ENCODE assay signal across 11 cellular contexts in the genomic region with DNA sequence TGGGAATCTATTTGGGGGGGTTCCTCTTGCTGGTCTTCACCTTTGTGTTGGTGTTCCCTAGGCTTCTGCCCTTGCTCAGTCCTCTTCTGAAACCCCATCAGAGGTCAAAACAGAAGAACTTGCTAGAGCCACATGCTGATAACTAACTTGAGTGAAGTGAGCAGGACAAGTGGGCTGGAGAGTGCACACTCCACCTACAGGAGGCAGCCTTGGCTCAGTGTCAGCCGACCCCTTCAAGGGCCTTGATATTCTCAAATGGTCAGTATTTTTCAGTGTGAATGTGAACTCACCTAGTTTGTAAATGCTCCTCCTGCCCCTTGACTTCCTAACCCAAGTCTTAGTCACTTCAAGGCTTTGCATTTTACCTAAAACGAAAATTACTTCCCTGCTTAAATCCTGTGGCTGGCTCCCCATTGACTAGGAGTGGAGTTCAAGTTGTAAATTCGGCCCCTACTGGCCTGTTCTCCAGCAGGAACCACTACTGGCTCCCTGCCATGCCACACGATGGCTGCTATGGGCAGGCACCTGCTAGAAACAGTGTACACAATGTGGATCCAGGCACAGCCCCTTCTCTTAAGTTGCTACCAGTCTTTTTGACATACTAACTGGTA. TPM values are rescaled to one million over a fixed set of nuclear protein-coding genes. Genes with fewer than 3 reads are reported as not detected.
DNase-seq lines count a peak whose midpoint lies in the region; TF ChIP-seq lines count a peak whose summit lies in the region.
"Had no signal": no experiment of that assay in that cellular context is flagged by ENCODE, and none has a peak within 500 bp of the region (broad histone marks: within the 10 kb centered on the region; RNA-seq: fewer than 3 reads in every experiment).

No MANE protein-coding gene starts in this region.

- DNase-seq in MCF 10A (ENCODE audit: unreplicated experiment) = peak; percentile 6
- DNase-seq in breast epithelium (ENCODE audit: low spot score in 2 of 2) = no peak
- DNase-seq in NCI-H69 (lab: John Stamatoyannopoulos, UW) = peak; percentile 5
- DNase-seq in endodermal cell = peak; percentile 86
- DNase-seq in thyroid gland = peak; percentile 10 to 31
- no peak for DNase-seq in transverse colon
- DNase-seq in NCI-H526 treated with DMSO at 0.1 percent for 48 hours (lab: John Stamatoyannopoulos, UW) = no peak
- DNase-seq in activated T-cell treated with anti-CD3 and anti-CD28 coated beads for 4 hours = no peak
- DNase-seq: activated CD8-positive, alpha-beta memory T cell treated with anti-CD3 and anti-CD28 coated beads for 24 hours; NCI-H2107 had no signal

- H3K27ac ChIP-seq in breast epithelium (no peak overlapping the region), endodermal cell (ENCODE audit: low read depth, low read length) (no peak overlapping the region), thyroid gland (no peak overlapping the region), transverse colon (no peak overlapping the region)
- H3K27ac ChIP-seq: SK-N-MC had no signal

- CTCF ChIA-PET in MCF 10A (lab: Yijun Ruan, JAX) = interaction anchor here (1.2 kb wide), 1 partner anchor 90 kb away, joined by 3 read pairs; no protein-coding TSS in a partner anchor

- TF ChIP-seq CTCF in MCF 10A (IDR thresholded peaks at IDR 0.05; ENCODE audit: unreplicated experiment) (no peak), breast epithelium (IDR thresholded peaks at IDR 0.05) (no peak), endodermal cell (conservative IDR thresholded peaks at IDR 0.05) (peak; percentile 89), thyroid gland (IDR thresholded peaks at IDR 0.05) (peak in 1 of 6 experiments; percentile 8), transverse colon (IDR thresholded peaks at IDR 0.05) (no peak)

- H3K4me3 ChIP-seq in breast epithelium = no peak overlapping the region
- no peak overlapping the region for H3K4me3 ChIP-seq in endodermal cell (ENCODE audit: low read length)
- H3K4me3 ChIP-seq in thyroid gland (replicated peaks in 1 of 3) = no peak overlapping the region
- H3K4me3 ChIP-seq in transverse colon = no peak overlapping the region
- H3K4me3 ChIP-seq: SK-N-MC had no signal

- no peaks in the 10 kb centered on the region for H3K36me3 Mint-ChIP-seq in MCF 10A (ENCODE audit: insufficient read depth, unreplicated experiment)
- no peaks in the 10 kb centered on the region for H3K36me3 Mint-ChIP-seq in endodermal cell (ENCODE audit: low read depth)

- intact Hi-C loops in MCF 10A (cut with micrococcal nuclease) (no loop called here), breast epithelium (cut with DNase I; ENCODE audit: low total_unique reads) (loop anchor here (1.0 to 10.0 kb wide), 2 partner anchors 11 to 238 kb away; no protein-coding TSS in a partner anchor), thyroid gland (cut with DNase I) (no loop called here), transverse colon (cut with DNase I; ENCODE audit: low total_unique reads) (no loop called here)

- H3K4me1 ChIP-seq in breast epithelium (peaks cover 0 to 4% of the 10 kb centered on the region in 2 donors), endodermal cell (ENCODE audit: control insufficient read depth, insufficient read depth, low read length) (no peaks in the 10 kb centered on the region), thyroid gland (peaks cover 5 to 8% of the 10 kb centered on the region in 2 donors), transverse colon (peaks cover 0 to 15% (median 6%) of the 10 kb centered on the region in 4 donors)

- H3K36me3 ChIP-seq in breast epithelium (no peaks in the 10 kb centered on the region), endodermal cell (ENCODE audit: control insufficient read depth, insufficient read depth, low read length) (no peaks in the 10 kb centered on the region), thyroid gland (no peaks in the 10 kb centered on the region), transverse colon (no peaks in the 10 kb centered on the region)

- H3K4me1 Mint-ChIP-seq in MCF 10A (ENCODE audit: insufficient read depth, unreplicated experiment) (peaks cover 2% of the 10 kb centered on the region), endodermal cell (peaks cover 12% of the 10 kb centered on the region)

- 36 to 44% methylated on average over 2 to 4 of the region's 4 CpGs for WGBS in endodermal cell (ENCODE audit: insufficient coverage in 1 of 2, insufficient read length in 1 of 2), 2 experiments
- WGBS in thyroid gland, 2 donors = 44 to 55% methylated on average over 4 of the region's 4 CpGs
- 46 to 63% methylated on average over 1 to 4 of the region's 4 CpGs for WGBS in transverse colon (ENCODE audit: low coverage in 1 of 2), 2 donors

- H3K27ac Mint-ChIP-seq in MCF 10A (ENCODE audit: low read depth, unreplicated experiment) (no peak overlapping the region), endodermal cell (peak overlapping the region; percentile 41)

- BruUV-seq in MCF 10A (replicated peaks; lab: Mats Ljungman, UMichigan) = no TSS peak

- no peak for TF ChIP-seq EP300 in transverse colon (IDR thresholded peaks at IDR 0.05; ENCODE audit: low read depth)

- in situ Hi-C loops in transverse colon (cut with MboI; ENCODE audit: low pct_ligation_motif_present in 1 of 4, low pct_unique_long_range_greater_than_20kb in 1 of 4, low sequenced_read_pairs in 3 of 4) = no loop called here

- H3K9me3 ChIP-seq in breast epithelium (no peaks in the 10 kb centered on the region), endodermal cell (ENCODE audit: control insufficient read depth, low read length) (no peaks in the 10 kb centered on the region), thyroid gland (no peaks in the 10 kb centered on the region), transverse colon (no peaks in the 10 kb centered on the region)

- H3K9me3 Mint-ChIP-seq in MCF 10A (ENCODE audit: unreplicated experiment) = no peaks in the 10 kb centered on the region
- H3K9me3 Mint-ChIP-seq in endodermal cell = no peaks in the 10 kb centered on the region

- POLR2A ChIA-PET in MCF 10A (lab: Yijun Ruan, JAX) = no interaction called here

- H3K27me3 ChIP-seq in breast epithelium = no peaks in the 10 kb centered on the region
- H3K27me3 ChIP-seq in endodermal cell (ENCODE audit: control insufficient read depth, insufficient read depth, low read length, poor library complexity, severe bottlenecking) = peaks cover 24% of the 10 kb centered on the region
- no peaks in the 10 kb centered on the region for H3K27me3 ChIP-seq in thyroid gland
- H3K27me3 ChIP-seq in transverse colon = peaks cover 42% of the 10 kb centered on the region

- H3K27me3 Mint-ChIP-seq in MCF 10A (ENCODE audit: insufficient read depth, unreplicated experiment) (no peaks in the 10 kb centered on the region), endodermal cell (ENCODE audit: insufficient read depth) (peaks cover 29% of the 10 kb centered on the region)

- H3K9ac ChIP-seq in endodermal cell (ENCODE audit: extremely low read depth, low read length, poor library complexity, severe bottlenecking) = no peak overlapping the region

- H3K4me3 Mint-ChIP-seq in MCF 10A (ENCODE audit: unreplicated experiment) (no peak overlapping the region), endodermal cell (no peak overlapping the region)

- TF ChIP-seq POLR2A in breast epithelium (IDR thresholded peaks at IDR 0.05) (no peak), thyroid gland (IDR thresholded peaks at IDR 0.05) (no peak), transverse colon (IDR thresholded peaks at IDR 0.05) (no peak)

RNA-seq across cellular contexts. Expression of a gene that starts 3.6 kb away (rescaled TPM):
- total RNA-seq in MCF 10A (2022) (5.9 and 9.6 TPM in 2 replicates), breast epithelium (100 to 1,000 TPM in 1 of 3 donors, 10 to 100 TPM in 2; 29.8 to 122 (median 87.5) TPM), endodermal cell (1 to 10 TPM; 2.6 to 4.2 TPM), thyroid gland (10 to 100 TPM in 3 of 4 donors, 1 to 10 TPM in 1; 9.3 to 17.0 (median 15.4) TPM), transverse colon (10 to 100 TPM in 1 of 4 donors, 1 to 10 TPM in 2, under 1 TPM in 1; 0.20 to 16.0 (median 4.1) TPM)
- 20.5 TPM for polyA plus RNA-seq in endodermal cell (2013, experiment 1 of 2)
- 16.9 TPM for polyA plus RNA-seq in endodermal cell (2013, experiment 2 of 2)

Comparison
In these comparisons a context has a peak if more than half of its experiments do, and no peak if none do; other contexts are left out.
1. DNase-seq: peak in MCF 10A (single experiment), NCI-H69 (single experiment), endodermal cell (single experiment) and thyroid gland (2 of 2); none in breast epithelium (0 of 2), transverse colon (single experiment), NCI-H526 treated with DMSO at 0.1 percent for 48 hours (single experiment) and activated T-cell treated with anti-CD3 and anti-CD28 coated beads for 4 hours (single experiment).